In the genomic region with DNA sequence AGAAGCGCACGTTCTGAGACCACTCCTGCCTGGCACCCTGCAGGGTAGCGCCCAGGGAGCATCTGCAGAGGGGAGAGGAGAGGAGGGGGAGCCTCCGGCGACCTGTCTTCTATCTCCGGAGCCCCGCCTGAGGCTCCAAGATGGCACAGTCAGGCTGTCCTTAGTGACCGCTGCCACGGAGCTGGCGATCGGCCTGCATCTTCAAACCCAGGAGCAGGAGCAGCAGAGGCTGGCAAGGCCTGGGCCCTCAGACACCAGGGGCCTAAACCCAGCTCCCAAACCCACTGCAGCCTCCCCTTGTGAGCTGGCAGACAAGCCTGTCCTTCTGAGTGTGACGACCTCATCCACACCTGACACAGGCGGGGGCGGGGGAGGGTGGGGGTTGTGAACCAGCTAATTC, we compare ENCODE assay signal across 23 cellular contexts. TPM values are rescaled to one million over a fixed set of nuclear protein-coding genes. Genes with fewer than 3 reads are reported as not detected.
A peak's percentile ranks its signal among the peaks of the same experiment; 100 is the strongest.
DNase-seq lines count a peak whose midpoint lies in the region; ATAC-seq, FAIRE-seq and TF ChIP-seq lines count a peak whose summit lies in the region.
"Had no signal": no experiment of that assay in that cellular context is flagged by ENCODE, and none has a peak within 500 bp of the region (broad histone marks: within the 10 kb centered on the region; RNA-seq: fewer than 3 reads in every experiment).

No MANE protein-coding gene starts in this region.

- CTCF ChIA-PET in endothelial cell of umbilical vein (lab: Charles Lee): interaction anchor here (0.9 kb wide), 1 partner anchor 248 kb away, joined by 3 read pairs; no protein-coding TSS in a partner anchor
- CTCF ChIA-PET in PC-9 (lab: Charles Lee): no interaction called here

- H3K9me3 ChIP-seq in left ventricle myocardium inferior (replicated peaks) (peaks cover under 1% of the 10 kb centered on the region), right cardiac atrium (ENCODE audit: control insufficient read depth, low read length) (no peaks in the 10 kb centered on the region), endothelial cell of umbilical vein (replicated peaks; ENCODE audit: control insufficient read depth, insufficient read depth, low read length) (no peaks in the 10 kb centered on the region), PC-9 (ENCODE audit: insufficient read depth, low read depth) (no peaks in the 10 kb centered on the region)
- H3K9me3 ChIP-seq: A549, BE2C had no signal

- no peaks in the 10 kb centered on the region for H3K9me1 ChIP-seq in endothelial cell of umbilical vein (replicated peaks; ENCODE audit: control insufficient read depth, extremely low read depth, insufficient read depth, low read length)

- no peak for FAIRE-seq in endothelial cell of umbilical vein (lab: Jason Lieb, UNC)
- FAIRE-seq: A549, G401.6, GM12892, H1 had no signal

- DNase-seq in Right ventricle myocardium inferior (ENCODE audit: missing footprints) (peak; percentile 49), left ventricle myocardium inferior (no peak), right cardiac atrium (peak in 2 of 3 donors; percentile 41 to 48), cardiac septum (ENCODE audit: low spot score) (no peak), endothelial cell of umbilical vein (ENCODE audit: low read depth, low spot score) (no peak), PC-9 (no peak), NCI-H510A treated with DMSO at 0.1 percent for 48 hours (lab: John Stamatoyannopoulos, UW) (no peak)
- DNase-seq: 8988T; ACHN; AML-193; BE2C; C1 segment of cervical spinal cord; CD4-positive, alpha-beta memory T cell; COR-L47; DMS153; DND-41; GM23248; H7; HCEC 1CT had no signal

- no peak overlapping the region for H3K9ac ChIP-seq in endothelial cell of umbilical vein (replicated peaks; ENCODE audit: extremely low read depth, insufficient read depth, low read length)
- H3K9ac ChIP-seq: GM23248 had no signal

- H4K20me1 ChIP-seq in endothelial cell of umbilical vein (replicated peaks; ENCODE audit: control insufficient read depth, extremely low read depth, insufficient read depth, low read length): no peaks in the 10 kb centered on the region
- peaks cover 4% of the 10 kb centered on the region; the same call in 1 of the 2 replicates for H4K20me1 ChIP-seq in PC-9 (ENCODE audit: insufficient read depth)

- TF ChIP-seq CTCF in left ventricle myocardium inferior (IDR thresholded peaks at IDR 0.05; ENCODE audit: borderline replicate concordance): no peak
- no peak for TF ChIP-seq CTCF in endothelial cell of umbilical vein (IDR thresholded peaks at IDR 0.05; ENCODE audit: extremely low read depth in 1 of 2, insufficient read depth in 1 of 2, low read depth in 1 of 2, low read length in 2 of 2)
- TF ChIP-seq CTCF in PC-9 (conservative IDR thresholded peaks at IDR 0.05): no peak

- H3F3A ChIP-seq in PC-9 (ENCODE audit: insufficient read depth, low read depth): no peaks in the 10 kb centered on the region

- H3K36me3 ChIP-seq in left ventricle myocardium inferior: peaks cover 37% of the 10 kb centered on the region
- peaks cover 0 to 18% of the 10 kb centered on the region in 2 experiments for H3K36me3 ChIP-seq in endothelial cell of umbilical vein (ENCODE audit: control insufficient read depth in 2 of 2, extremely low read depth in 1 of 2, insufficient read depth in 2 of 2, low read length in 2 of 2)
- H3K36me3 ChIP-seq in PC-9 (ENCODE audit: low read depth): no peaks in the 10 kb centered on the region
- H3K36me3 ChIP-seq: BE2C had no signal

- no peak overlapping the region for H3K27ac ChIP-seq in left ventricle myocardium inferior (replicated peaks)
- H3K27ac ChIP-seq in right cardiac atrium (ENCODE audit: low read length): no peak overlapping the region
- no peak overlapping the region for H3K27ac ChIP-seq in endothelial cell of umbilical vein (ENCODE audit: insufficient read depth, low read depth, low read length)
- no peak overlapping the region for H3K27ac ChIP-seq in PC-9
- H3K27ac ChIP-seq: A549, GM23248 had no signal

- H3K79me2 ChIP-seq in endothelial cell of umbilical vein (ENCODE audit: control insufficient read depth, insufficient read depth, low read length) (no peaks in the 10 kb centered on the region), PC-9 (ENCODE audit: low read depth) (no peaks in the 10 kb centered on the region)

- BruUV-seq in endothelial cell of umbilical vein (replicated peaks; lab: Mats Ljungman, UMichigan) (TSS peak; percentile 25), PC-9 (replicated peaks; lab: Mats Ljungman, UMichigan) (no TSS peak)

- H3K4me3 ChIP-seq in left ventricle myocardium inferior: no peak overlapping the region
- no peak overlapping the region for H3K4me3 ChIP-seq in right cardiac atrium (ENCODE audit: low read length)
- H3K4me3 ChIP-seq in endothelial cell of umbilical vein (replicated peaks in 1 of 3; ENCODE audit: insufficient read depth in 1 of 3, low read depth in 1 of 3, low read length in 3 of 3): no peak overlapping the region
- H3K4me3 ChIP-seq in PC-9: no peak overlapping the region
- H3K4me3 ChIP-seq: A549, GM23248 had no signal

- intact Hi-C loops in Right ventricle myocardium inferior (cut with DNase I): no loop called here
- intact Hi-C loops in left ventricle myocardium inferior (cut with micrococcal nuclease): no loop called here
- intact Hi-C loops in right cardiac atrium (cut with DNase I): no loop called here
- intact Hi-C loops in cardiac septum (cut with DNase I): no loop called here
- intact Hi-C loops in endothelial cell of umbilical vein (cut with micrococcal nuclease): no loop called here
- intact Hi-C loops in PC-9 (cut with micrococcal nuclease; ENCODE audit: unreplicated experiment): no loop called here

- 89% methylated on average over 14 of the region's 14 CpGs for WGBS in right cardiac atrium

- no peaks in the 10 kb centered on the region for H3K9me2 ChIP-seq in PC-9 (ENCODE audit: insufficient read depth)

- H3K4me2 ChIP-seq in endothelial cell of umbilical vein (ENCODE audit: insufficient read depth, low read length) (no peak overlapping the region), PC-9 (no peak overlapping the region)
- H3K4me2 ChIP-seq: A549 had no signal

- POLR2A ChIA-PET in endothelial cell of umbilical vein (lab: Charles Lee): no interaction called here
- POLR2A ChIA-PET in PC-9 (lab: Charles Lee; ENCODE audit: unreplicated experiment): no interaction called here

- ATAC-seq in Right ventricle myocardium inferior: no peak
- ATAC-seq in right cardiac atrium: no peak
- ATAC-seq: A549 had no signal

- H3K4me1 ChIP-seq in left ventricle myocardium inferior: peaks cover 21% of the 10 kb centered on the region
- no peaks in the 10 kb centered on the region for H3K4me1 ChIP-seq in right cardiac atrium (ENCODE audit: control insufficient read depth, insufficient read depth, low read length)
- H3K4me1 ChIP-seq in endothelial cell of umbilical vein (ENCODE audit: control insufficient read depth, extremely low read depth, insufficient read depth, low read length): no peaks in the 10 kb centered on the region
- H3K4me1 ChIP-seq in PC-9 (replicated peaks; ENCODE audit: insufficient read depth): no peaks in the 10 kb centered on the region
- H3K4me1 ChIP-seq: A549, BE2C had no signal

- H3K27me3 ChIP-seq in left ventricle myocardium inferior (ENCODE audit: low read depth) (no peaks in the 10 kb centered on the region), right cardiac atrium (ENCODE audit: control insufficient read depth, insufficient read depth) (no peaks in the 10 kb centered on the region), endothelial cell of umbilical vein (ENCODE audit: control insufficient read depth in 2 of 2, insufficient read depth in 2 of 2, low read length in 2 of 2) (no peaks in the 10 kb centered on the region), PC-9 (ENCODE audit: insufficient read depth, low read depth) (no peaks in the 10 kb centered on the region)
- H3K27me3 ChIP-seq: BE2C had no signal

- no peak overlapping the region for H2AFZ ChIP-seq in endothelial cell of umbilical vein (ENCODE audit: low read depth, low read length)
- no peak overlapping the region for H2AFZ ChIP-seq in PC-9
- H2AFZ ChIP-seq: GM23248 had no signal

- TF ChIP-seq POLR2A in endothelial cell of umbilical vein (IDR thresholded peaks at IDR 0.05; ENCODE audit: low read depth, low read length): no peak

- dilution Hi-C loops in endothelial cell of umbilical vein (cut with MboI; ENCODE audit: extremely low pct_ligation_motif_present, low sequenced_read_pairs): no loop called here

TF ChIP-seq in endothelial cell of umbilical vein, 7 proteins besides CTCF, POLR2A, EP300 and RAD21 (continues in another document):
- TF ChIP-seq POLR2AphosphoS5 (IDR thresholded peaks at IDR 0.05; ENCODE audit: insufficient read depth, low read depth, low read length): no peak
- TF ChIP-seq, protein P1, sequence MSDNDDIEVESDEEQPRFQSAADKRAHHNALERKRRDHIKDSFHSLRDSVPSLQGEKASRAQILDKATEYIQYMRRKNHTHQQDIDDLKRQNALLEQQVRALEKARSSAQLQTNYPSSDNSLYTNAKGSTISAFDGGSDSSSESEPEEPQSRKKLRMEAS (IDR thresholded peaks at IDR 0.05; ENCODE audit: insufficient read depth, insufficient read length): no peak

RNA-seq across cellular contexts. Expression of a gene that starts 34.9 kb away (rescaled TPM):
- 46.8 TPM for total RNA-seq in Right ventricle myocardium inferior
- total RNA-seq in left ventricle myocardium inferior: 51.9 TPM
- total RNA-seq in right cardiac atrium: 10 to 100 TPM; 42.2 to 53.6 (median 46.0) TPM
- polyA plus RNA-seq in right cardiac atrium: 32.6 TPM
- 46.9 TPM for total RNA-seq in cardiac septum
- 49.1 and 49.6 TPM in 2 replicates for total RNA-seq in endothelial cell of umbilical vein
- polyA plus RNA-seq in endothelial cell of umbilical vein: 64.8 and 107 TPM in 2 replicates
- 39.1 and 48.5 TPM in 2 replicates for polyA plus RNA-seq in endothelial cell of umbilical vein (2011; cell fraction: cytosol; rRNA removed)
- polyA plus RNA-seq in endothelial cell of umbilical vein (2011; cell fraction: nucleus; rRNA removed): 26.2 and 38.1 TPM in 2 replicates
- polyA plus RNA-seq in endothelial cell of umbilical vein (2012): 31.6 and 47.0 TPM in 2 replicates
- 49.2 and 76.4 TPM in 2 replicates for polyA minus RNA-seq in endothelial cell of umbilical vein
- 7.6 TPM for polyA minus RNA-seq in endothelial cell of umbilical vein (2011; cell fraction: cytosol; rRNA and poly(A)+ RNA removed)
- polyA minus RNA-seq in endothelial cell of umbilical vein (2011; cell fraction: nucleus; rRNA and poly(A)+ RNA removed): 18.6 and 25.3 TPM in 2 replicates
- total RNA-seq in PC-9 (2021): 29.5 and 35.8 TPM in 2 replicates

RNA-seq across cellular contexts. Expression of a gene that starts 51.6 kb away (rescaled TPM):
- total RNA-seq in Right ventricle myocardium inferior (not detected), left ventricle myocardium inferior (not detected), right cardiac atrium (not detected), cardiac septum (not detected), endothelial cell of umbilical vein (not detected in 2 replicates), PC-9 (2021) (2.1 and 3.3 TPM in 2 replicates)
- polyA plus RNA-seq in right cardiac atrium (under 0.01 TPM), endothelial cell of umbilical vein (not detected in 2 replicates)
- polyA plus RNA-seq in endothelial cell of umbilical vein (2011; cell fraction: cytosol; rRNA removed): not detected in 2 replicates
- polyA plus RNA-seq in endothelial cell of umbilical vein (2011; cell fraction: nucleus; rRNA removed): not detected in 2 replicates
- 0.01 TPM in 1 of 2 replicates, not detected in the other for polyA plus RNA-seq in endothelial cell of umbilical vein (2012)
- polyA minus RNA-seq in endothelial cell of umbilical vein: not detected in 2 replicates
- not detected for polyA minus RNA-seq in endothelial cell of umbilical vein (2011; cell fraction: cytosol; rRNA and poly(A)+ RNA removed)
- polyA minus RNA-seq in endothelial cell of umbilical vein (2011; cell fraction: nucleus; rRNA and poly(A)+ RNA removed): not detected in 2 replicates
- total RNA-seq: CD4-positive, alpha-beta memory T cell; GM23248 had no signal
- polyA plus RNA-seq: CD4-positive, alpha-beta memory T cell; GM23248 had no signal

Comparison
In these comparisons a context has a peak if more than half of its experiments do, and no peak if none do; other contexts are left out.
1. DNase-seq: peak in Right ventricle myocardium inferior (single experiment) and right cardiac atrium (2 of 3); none in left ventricle myocardium inferior (single experiment), cardiac septum (single experiment), endothelial cell of umbilical vein (single experiment), PC-9 (0 of 2) and NCI-H510A treated with DMSO at 0.1 percent for 48 hours (single experiment).